ENCODE assay signal across 27 cellular contexts in the genomic region with DNA sequence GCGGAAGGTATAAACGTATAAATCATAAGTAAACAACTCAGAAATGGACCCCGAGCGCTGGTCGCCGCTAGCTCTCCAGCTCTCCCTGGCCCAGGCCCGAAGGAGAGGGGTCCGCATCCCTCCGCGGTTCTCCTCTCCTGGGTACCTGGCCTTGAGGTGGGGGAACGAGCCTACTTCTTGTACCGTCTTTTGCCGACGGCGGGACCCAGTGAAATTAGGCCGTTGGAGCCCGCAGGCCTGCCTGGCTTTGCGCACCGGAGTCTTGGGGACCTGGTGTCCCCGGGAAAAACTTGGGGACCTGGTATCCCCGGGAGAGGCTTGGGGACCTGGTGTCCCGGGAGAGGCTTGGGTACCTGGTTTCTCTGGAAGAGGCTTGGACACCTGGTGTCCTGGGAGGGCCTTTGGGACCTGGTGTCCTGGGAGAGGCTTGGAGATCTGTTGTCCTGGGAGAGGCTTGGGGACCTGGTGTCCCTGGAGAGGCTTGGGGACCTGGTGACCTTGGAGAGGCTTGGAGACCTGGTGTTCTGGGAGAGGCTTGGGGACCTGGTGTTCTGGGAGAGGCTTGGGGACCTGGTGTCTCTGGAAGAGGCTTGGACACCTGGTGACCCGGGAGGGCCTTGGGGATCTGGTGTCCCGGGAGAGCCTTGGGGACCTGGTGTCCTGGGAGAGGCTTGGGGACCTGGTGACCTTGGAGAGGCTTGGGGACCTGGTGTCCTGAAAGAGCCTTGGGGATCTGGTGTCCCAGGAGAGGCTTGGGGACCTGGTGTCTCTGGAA. TPM values are rescaled to one million over a fixed set of nuclear protein-coding genes. Genes with fewer than 3 reads are reported as not detected.
"Had no signal": no experiment of that assay in that cellular context is flagged by ENCODE, and none has a peak within 500 bp of the region (broad histone marks: within the 10 kb centered on the region; RNA-seq: fewer than 3 reads in every experiment).

No MANE protein-coding gene starts in this region.

- H3K4me3 Mint-ChIP-seq: activated CD4-positive, alpha-beta memory T cell treated with anti-CD3 and anti-CD28 coated beads for 36 hours; activated naive CD4-positive, alpha-beta T cell treated with anti-CD3 and anti-CD28 coated beads, Interleukin-2, amount 10 ng/mL, durations not matched to agents 7 days and 5 days; nephron; T-cell had no signal

- H3K36me3 ChIP-seq: left ventricle myocardium inferior, thyroid gland had no signal

- H3K27me3 ChIP-seq: thyroid gland had no signal

- H3K4me1 Mint-ChIP-seq: activated naive CD4-positive, alpha-beta T cell treated with anti-CD3 and anti-CD28 coated beads, Interleukin-2, amount 10 ng/mL, durations not matched to agents 7 days and 5 days had no signal

- H3K4me3 ChIP-seq: left ventricle myocardium inferior, thyroid gland had no signal

- H3K9me3 Mint-ChIP-seq: activated CD4-positive, alpha-beta memory T cell treated with anti-CD3 and anti-CD28 coated beads for 36 hours; activated naive CD4-positive, alpha-beta T cell treated with anti-CD3 and anti-CD28 coated beads, Interleukin-2, amount 10 ng/mL, durations not matched to agents 7 days and 5 days; T-cell had no signal

- H3K27ac ChIP-seq: foreskin keratinocyte, left ventricle myocardium inferior, thyroid gland had no signal

- DNase-seq: activated CD4-positive, alpha-beta memory T cell treated with anti-CD3 and anti-CD28 coated beads for 36 hours; activated effector memory CD4-positive, alpha-beta T cell treated with anti-CD3 and anti-CD28 coated beads, Interleukin-2, amount 50 U/mL, for 16 hours; activated naive CD4-positive, alpha-beta T cell treated with anti-CD3 and anti-CD28 coated beads, Interleukin-2, amount 10 ng/mL, durations not matched to agents 7 days and 5 days; activated T-cell treated with anti-CD3 and anti-CD28 coated beads for 4 hours; amygdala; cerebellar nuclear complex; cortex of kidney; foreskin keratinocyte; kidney glomerular epithelial cell; left ventricle myocardium inferior; midbrain; nucleus accumbens; small intestine; stimulated activated CD4-positive, alpha-beta T cell treated with anti-CD3 and anti-CD28 coated beads, Interleukin-15, amount 100 ng/mL, for 24 hours; stimulated activated CD4-positive, alpha-beta T cell treated with anti-CD3 and anti-CD28 coated beads, Interleukin-2, amount 100 ng/mL, for 48 hours; stimulated activated naive CD8-positive, alpha-beta T cell treated with anti-CD3 and anti-CD28 coated beads, Interleukin-15, Interleukin-2, amounts not matched to agents 100 U/mL and 50 U/mL, for 24 hours; substantia nigra; T-cell; thyroid gland had no signal

- ATAC-seq: foreskin keratinocyte; sciatic nerve; stimulated activated naive CD8-positive, alpha-beta T cell treated with anti-CD3 and anti-CD28 coated beads, Interleukin-15, Interleukin-2, amounts not matched to agents 100 U/mL and 50 U/mL, for 24 hours; T-cell had no signal

- H3K4me1 ChIP-seq: foreskin keratinocyte, thyroid gland had no signal

- H3K36me3 Mint-ChIP-seq: activated CD4-positive, alpha-beta memory T cell treated with anti-CD3 and anti-CD28 coated beads for 36 hours; activated naive CD4-positive, alpha-beta T cell treated with anti-CD3 and anti-CD28 coated beads, Interleukin-2, amount 10 ng/mL, durations not matched to agents 7 days and 5 days; T-cell had no signal

- H3K27ac Mint-ChIP-seq: activated CD4-positive, alpha-beta memory T cell treated with anti-CD3 and anti-CD28 coated beads for 36 hours; activated naive CD4-positive, alpha-beta T cell treated with anti-CD3 and anti-CD28 coated beads, Interleukin-2, amount 10 ng/mL, durations not matched to agents 7 days and 5 days; nephron; T-cell had no signal

RNA-seq across cellular contexts. Expression of gene SHOX, which starts 12.0 kb away (rescaled TPM):
- total RNA-seq: activated CD4-positive, alpha-beta memory T cell treated with anti-CD3 and anti-CD28 coated beads for 36 hours; bronchial epithelial cell; foreskin keratinocyte; glomerular endothelial cell; left ventricle myocardium inferior; lung microvascular endothelial cell; renal cortical epithelial cell; T-cell; thyroid gland; urinary bladder had no signal
- polyA plus RNA-seq: esophagus, foreskin keratinocyte, urinary bladder had no signal
